Comparison of ENCODE assay signal across 27 cellular contexts in the genomic region with DNA sequence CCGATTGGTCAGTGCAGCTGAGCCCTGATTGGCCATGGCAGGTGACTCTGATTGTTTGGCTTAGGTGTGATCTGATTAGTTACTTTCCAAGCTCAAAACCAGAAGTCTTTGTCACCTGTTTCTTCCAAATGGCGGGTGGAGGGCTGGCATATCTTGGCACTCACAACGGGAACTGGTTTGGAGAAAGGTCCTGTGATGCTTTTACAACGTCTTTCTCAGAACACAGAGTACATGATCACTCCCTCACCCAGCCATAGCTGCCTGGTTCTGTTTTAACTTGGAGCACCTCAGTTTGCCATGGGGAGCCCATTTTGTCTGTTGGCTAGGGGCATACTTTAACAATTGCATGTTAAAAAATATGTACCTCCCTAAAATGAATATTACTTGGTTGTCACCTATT. TPM values are rescaled to one million over a fixed set of nuclear protein-coding genes. Genes with fewer than 3 reads are reported as not detected.
"Had no signal": no experiment of that assay in that cellular context is flagged by ENCODE, and none has a peak within 500 bp of the region (broad histone marks: within the 10 kb centered on the region; RNA-seq: fewer than 3 reads in every experiment).

No MANE protein-coding gene starts in this region.

- H3K9me3 ChIP-seq: adrenal gland, ascending aorta, esophagus muscularis mucosa, gastrocnemius medialis had no signal

- H3K27me3 ChIP-seq: adrenal gland, ascending aorta, brain microvascular endothelial cell, esophagus muscularis mucosa, foreskin keratinocyte had no signal

- H3K4me3 ChIP-seq: adrenal gland, ascending aorta, coronary artery, dorsolateral prefrontal cortex, esophagus muscularis mucosa, gastrocnemius medialis had no signal

- H3K4me1 ChIP-seq: ascending aorta, foreskin keratinocyte, gastrocnemius medialis had no signal

- ATAC-seq: activated CD4-positive, alpha-beta T cell treated with anti-CD3 and anti-CD28 coated beads for 36 hours; activated CD8-positive, alpha-beta memory T cell treated with anti-CD3 and anti-CD28 coated beads, Interleukin-2, amount 10 ng/mL, durations not matched to agents 7 days and 5 days; activated CD8-positive, alpha-beta T cell treated with anti-CD3 and anti-CD28 coated beads, Interleukin-2, amount 10 ng/mL, durations not matched to agents 7 days and 5 days; activated naive CD8-positive, alpha-beta T cell treated with anti-CD3 and anti-CD28 coated beads, Interleukin-2, amount 50 U/mL, for 24 hours; effector memory CD8-positive, alpha-beta T cell; foreskin keratinocyte; gastrocnemius medialis had no signal

- H3K36me3 ChIP-seq: adrenal gland, ascending aorta, brain microvascular endothelial cell, esophagus muscularis mucosa, gastrocnemius medialis had no signal

- DNase-seq: activated CD4-positive, alpha-beta memory T cell treated with anti-CD3 and anti-CD28 coated beads for 36 hours; activated CD4-positive, alpha-beta T cell treated with anti-CD3 and anti-CD28 coated beads for 36 hours; activated CD4-positive, alpha-beta T cell treated with anti-CD3 and anti-CD28 coated beads, Interleukin-2, amount 10 ng/mL, durations not matched to agents 24 days and 14 days; activated CD4-positive, CD25-positive, alpha-beta regulatory T cell; activated CD4-positive, CD25-positive, alpha-beta regulatory T cell treated with anti-CD3 and anti-CD28 coated beads, Interleukin-2, amount 50 U/mL, for 72 hours; activated CD8-positive, alpha-beta memory T cell treated with anti-CD3 and anti-CD28 coated beads, Interleukin-2, amount 10 ng/mL, durations not matched to agents 7 days and 5 days; activated CD8-positive, alpha-beta memory T cell treated with anti-CD3 and anti-CD28 coated beads, Interleukin-2, amount 50 U/mL, for 4 hours; activated CD8-positive, alpha-beta T cell treated with anti-CD3 and anti-CD28 coated beads, Interleukin-2, amount 10 ng/mL, durations not matched to agents 7 days and 5 days; activated effector memory CD4-positive, alpha-beta T cell treated with anti-CD3 and anti-CD28 coated beads, Interleukin-2, amount 50 U/mL, for 16 hours; activated naive CD4-positive, alpha-beta T cell treated with anti-CD3 and anti-CD28 coated beads for 36 hours; activated naive CD8-positive, alpha-beta T cell treated with anti-CD3 and anti-CD28 coated beads for 36 hours; activated naive CD8-positive, alpha-beta T cell treated with anti-CD3 and anti-CD28 coated beads, Interleukin-2, amount 50 U/mL, for 24 hours; activated T-cell treated with anti-CD3 and anti-CD28 coated beads, Interleukin-2, amount 50 U/mL, for 1 hour; activated T-cell treated with anti-CD3 and anti-CD28 coated beads, Interleukin-2, amount 50 U/mL, for 48 hours; adrenal gland; amygdala; brain microvascular endothelial cell; dorsolateral prefrontal cortex; effector memory CD8-positive, alpha-beta T cell; erythroblast; foreskin keratinocyte; gastrocnemius medialis; glutamatergic neuron; T-helper 2 cell had no signal

- H3K27ac ChIP-seq: adrenal gland, ascending aorta, brain microvascular endothelial cell, coronary artery, dorsolateral prefrontal cortex, esophagus muscularis mucosa, foreskin keratinocyte, gastrocnemius medialis had no signal

RNA-seq across cellular contexts. Expression of a gene that starts 13.0 kb away (rescaled TPM):
- total RNA-seq: activated CD4-positive, alpha-beta memory T cell treated with anti-CD3 and anti-CD28 coated beads for 36 hours; activated CD8-positive, alpha-beta T cell treated with anti-CD3 and anti-CD28 coated beads, Interleukin-2, amount 10 ng/mL, durations not matched to agents 7 days and 5 days; activated naive CD4-positive, alpha-beta T cell treated with anti-CD3 and anti-CD28 coated beads for 36 hours had no signal
